In genomic region chr2:128159437-128159836, GRCh38 we compare ENCODE assay signal across 15 cellular contexts.
"Had no signal": no experiment of that assay in that cellular context is flagged by ENCODE, and none has a peak within 500 bp of the region (broad histone marks: within the 10 kb centered on the region; RNA-seq: fewer than 3 reads in every experiment).

No MANE protein-coding gene starts in this region.

- H3K9me3 ChIP-seq: gastrocnemius medialis, ovary, right atrium auricular region, stomach had no signal

- H3K36me3 ChIP-seq: ovary had no signal

- ATAC-seq: esophagus mucosa; gastrocnemius medialis; left colon; naive thymus-derived CD8-positive, alpha-beta T cell had no signal

- H3K27ac ChIP-seq: gastrocnemius medialis, ovary, right atrium auricular region, stomach had no signal

- H3K4me3 ChIP-seq: gastrocnemius medialis, ovary, right atrium auricular region, stomach had no signal

- H3K27me3 ChIP-seq: gastrocnemius medialis, ovary, right atrium auricular region, stomach had no signal

- DNase-seq: effector memory CD4-positive, alpha-beta T cell; gastrocnemius medialis; immature natural killer cell; left colon; mammary epithelial cell; naive thymus-derived CD8-positive, alpha-beta T cell; nucleus accumbens; ovary; small intestine; stimulated activated CD4-positive, alpha-beta T cell treated with anti-CD3 and anti-CD28 coated beads, Interleukin-12 subunit alpha, Interleukin-12 subunit beta, amount 100 ng/mL, for 4 hours; stimulated activated naive CD4-positive, alpha-beta T cell; stomach; substantia nigra had no signal
